ENCODE assay signal across 8 cellular contexts in genomic region chr6:149990672-149991402, GRCh38. TPM values are rescaled to one million over a fixed set of nuclear protein-coding genes. Genes with fewer than 3 reads are reported as not detected.
DNase-seq lines count a peak whose midpoint lies in the region; ATAC-seq lines count a peak whose summit lies in the region.

No MANE protein-coding gene starts in this region.

- no peaks in the 10 kb centered on the region for H3K9me3 ChIP-seq in ES-I3 (ENCODE audit: control insufficient read depth, insufficient read depth, low read length)
- H3K9me3 ChIP-seq in KOPT-K1 (ENCODE audit: insufficient read depth, low read length, poor library complexity, severe bottlenecking): no peaks in the 10 kb centered on the region
- no peaks in the 10 kb centered on the region for H3K9me3 ChIP-seq in mesodermal cell (ENCODE audit: control insufficient read depth, low read length)

- peaks cover 93% of the 10 kb centered on the region for H3K27me3 Mint-ChIP-seq in activated naive CD8-positive, alpha-beta T cell treated with anti-CD3 and anti-CD28 coated beads, Interleukin-2, amount 10 ng/mL, durations not matched to agents 7 days and 5 days

- H3K27ac ChIP-seq in KOPT-K1 (ENCODE audit: low read depth, low read length, poor library complexity, severe bottlenecking): peak overlapping the region; percentile 85
- no peak overlapping the region for H3K27ac ChIP-seq in mesodermal cell (ENCODE audit: low read depth, low read length, severe bottlenecking)

- peak overlapping the region; percentile 76 for H3K4me3 Mint-ChIP-seq in activated naive CD8-positive, alpha-beta T cell treated with anti-CD3 and anti-CD28 coated beads, Interleukin-2, amount 10 ng/mL, durations not matched to agents 7 days and 5 days

- no peaks in the 10 kb centered on the region for H3K36me3 ChIP-seq in ES-I3 (ENCODE audit: insufficient read depth, low read length)
- peaks cover 3% of the 10 kb centered on the region for H3K36me3 ChIP-seq in KOPT-K1 (ENCODE audit: insufficient read depth, low read length)
- no peaks in the 10 kb centered on the region for H3K36me3 ChIP-seq in mesodermal cell (ENCODE audit: control insufficient read depth, insufficient read depth, low read length)

- H3K27ac Mint-ChIP-seq in activated naive CD8-positive, alpha-beta T cell treated with anti-CD3 and anti-CD28 coated beads, Interleukin-2, amount 10 ng/mL, durations not matched to agents 7 days and 5 days: peak overlapping the region; percentile 3

- peaks cover 9% of the 10 kb centered on the region for H3K9me3 Mint-ChIP-seq in activated naive CD8-positive, alpha-beta T cell treated with anti-CD3 and anti-CD28 coated beads, Interleukin-2, amount 10 ng/mL, durations not matched to agents 7 days and 5 days

- H3K4me1 Mint-ChIP-seq in activated naive CD8-positive, alpha-beta T cell treated with anti-CD3 and anti-CD28 coated beads, Interleukin-2, amount 10 ng/mL, durations not matched to agents 7 days and 5 days: peaks cover 25% of the 10 kb centered on the region

- ATAC-seq in activated naive CD8-positive, alpha-beta T cell treated with anti-CD3 and anti-CD28 coated beads, Interleukin-2, amount 10 ng/mL, durations not matched to agents 7 days and 5 days (ENCODE audit: low read depth): peak; percentile 49
- ATAC-seq in GM19395 (IDR thresholded peaks at IDR 0.05; ENCODE audit: unreplicated experiment) (no peak), GM21423 (IDR thresholded peaks at IDR 0.05; ENCODE audit: unreplicated experiment) (no peak), HG03342 (IDR thresholded peaks at IDR 0.05; ENCODE audit: unreplicated experiment) (no peak)

- POLR2A ChIA-PET in activated naive CD8-positive, alpha-beta T cell treated with anti-CD3 and anti-CD28 coated beads, Interleukin-2, amount 10 ng/mL, durations not matched to agents 7 days and 5 days (lab: Charles Lee): no interaction called here

- peak overlapping the region; percentile 19 for H3K4me3 ChIP-seq in mesodermal cell (ENCODE audit: extremely low read depth, insufficient read depth, low read length, poor library complexity, severe bottlenecking)

- H3K9ac ChIP-seq in ES-I3 (ENCODE audit: low read depth, low read length): peak overlapping the region; percentile 39; the same call in 1 of the 2 replicates

- 0 to 1% methylated on average over 18 to 34 of the region's 48 CpGs for WGBS in mesodermal cell (ENCODE audit: insufficient coverage in 2 of 2), 2 experiments

- H3K4me1 ChIP-seq in ES-I3 (ENCODE audit: insufficient read depth, low read length) (no peaks in the 10 kb centered on the region), mesodermal cell (ENCODE audit: control insufficient read depth, insufficient read depth, low read length, poor library complexity, severe bottlenecking) (peaks cover 4% of the 10 kb centered on the region)

- peak; percentile 62 for DNase-seq in activated naive CD8-positive, alpha-beta T cell treated with anti-CD3 and anti-CD28 coated beads, Interleukin-2, amount 10 ng/mL, durations not matched to agents 7 days and 5 days
- DNase-seq in GM19238 (ENCODE audit: insufficient read length, low spot score): no peak

- peaks cover 5% of the 10 kb centered on the region for H3K36me3 Mint-ChIP-seq in activated naive CD8-positive, alpha-beta T cell treated with anti-CD3 and anti-CD28 coated beads, Interleukin-2, amount 10 ng/mL, durations not matched to agents 7 days and 5 days

RNA-seq across cellular contexts. Expression of gene ULBP1, which starts 27.1 kb away (rescaled TPM):
- under 1 TPM; 0.91 to 0.97 TPM for total RNA-seq in activated naive CD8-positive, alpha-beta T cell treated with anti-CD3 and anti-CD28 coated beads, Interleukin-2, amount 10 ng/mL, durations not matched to agents 7 days and 5 days
- polyA plus RNA-seq in mesodermal cell (2013, experiment 1 of 2): 3.6 TPM
- polyA plus RNA-seq in mesodermal cell (2013, experiment 2 of 2): 3.4 TPM

RNA-seq across cellular contexts. Expression of gene RAET1L, which starts 34.5 kb away (rescaled TPM):
- total RNA-seq in activated naive CD8-positive, alpha-beta T cell treated with anti-CD3 and anti-CD28 coated beads, Interleukin-2, amount 10 ng/mL, durations not matched to agents 7 days and 5 days: not detected
- not detected for polyA plus RNA-seq in mesodermal cell (2013, experiment 1 of 2)
- polyA plus RNA-seq in mesodermal cell (2013, experiment 2 of 2): not detected

RNA-seq across cellular contexts. Expression of gene ULBP2, which starts 49.0 kb away (rescaled TPM):
- under 1 TPM; 0.53 to 0.60 TPM for total RNA-seq in activated naive CD8-positive, alpha-beta T cell treated with anti-CD3 and anti-CD28 coated beads, Interleukin-2, amount 10 ng/mL, durations not matched to agents 7 days and 5 days
- 3.3 TPM for polyA plus RNA-seq in mesodermal cell (2013, experiment 1 of 2)
- polyA plus RNA-seq in mesodermal cell (2013, experiment 2 of 2): 2.2 TPM
